8 cellular contexts compared by ENCODE assay signal in the genomic region with DNA sequence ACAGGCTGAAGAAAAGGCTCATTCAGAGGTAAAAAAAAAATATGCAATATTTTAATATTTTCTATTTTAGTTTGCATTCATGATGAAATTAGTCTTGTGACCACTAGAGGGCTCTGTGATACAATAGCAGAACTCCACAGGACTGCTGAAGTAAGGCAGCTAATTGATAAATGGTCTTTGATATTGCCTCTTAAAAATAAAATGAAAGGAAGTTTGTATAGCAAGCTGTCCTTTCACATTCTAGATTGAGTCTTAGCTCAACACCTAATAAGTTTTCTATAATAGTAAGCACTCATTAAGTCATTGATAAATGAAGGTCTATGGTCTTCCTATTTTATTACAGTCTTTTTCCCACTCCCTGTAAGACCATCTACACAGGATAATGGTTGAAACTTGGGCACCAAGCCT.
A peak's percentile ranks its signal among the peaks of the same experiment; 100 is the strongest.
DNase-seq lines count a peak whose midpoint lies in the region; ATAC-seq, FAIRE-seq and TF ChIP-seq lines count a peak whose summit lies in the region.

No MANE protein-coding gene starts in this region.

- H3K4me3 ChIP-seq in A549 (no peak overlapping the region), neuronal stem cell (ENCODE audit: low read length in 2 of 2) (no peak overlapping the region)

- no peak overlapping the region for H2BK15ac ChIP-seq in neuronal stem cell (ENCODE audit: low read length)

- H2BK5ac ChIP-seq in neuronal stem cell (ENCODE audit: low read length): no peak overlapping the region

- TF ChIP-seq CTCF in A549 (IDR thresholded peaks at IDR 0.05): peak; percentile 82
- peak; percentile 57 for TF ChIP-seq CTCF in GM12873 (IDR thresholded peaks at IDR 0.05; ENCODE audit: insufficient read depth, low read depth, low read length, missing control alignments)

- no peaks in the 10 kb centered on the region for H3K9me3 ChIP-seq in A549
- no peaks in the 10 kb centered on the region for H3K9me3 ChIP-seq in neuronal stem cell (replicated peaks in 1 of 2; ENCODE audit: control insufficient read depth in 2 of 2, insufficient read depth in 1 of 2, low read depth in 1 of 2, low read length in 2 of 2)

- no peak overlapping the region for H2AFZ ChIP-seq in neuronal stem cell (ENCODE audit: low read length)

- no peaks in the 10 kb centered on the region for H3K27me3 ChIP-seq in neuronal stem cell (ENCODE audit: control insufficient read depth in 3 of 3, insufficient read depth in 3 of 3, low read depth in 1 of 3, low read length in 3 of 3)

- H2AK5ac ChIP-seq in neuronal stem cell (ENCODE audit: low read depth, low read length): no peak overlapping the region

- H4K91ac ChIP-seq in neuronal stem cell (ENCODE audit: low read depth, low read length, poor library complexity): no peak overlapping the region

- ATAC-seq in A549 (peak in 1 of 2 experiments; percentile 68; a peak in 3 of 6 replicates), HG03159 (IDR thresholded peaks at IDR 0.05; ENCODE audit: unreplicated experiment) (peak; percentile 87)

- H3K9ac ChIP-seq in neuronal stem cell (ENCODE audit: low read depth, low read length, poor library complexity): no peak overlapping the region

- H2BK12ac ChIP-seq in neuronal stem cell (ENCODE audit: low read length): no peak overlapping the region

- TF ChIP-seq EP300 in A549 (IDR thresholded peaks at IDR 0.05): no peak

- peak; percentile 74 to 75 for TF ChIP-seq RAD21 in A549 (conservative IDR thresholded peaks at IDR 0.05 in 1 of 2, IDR thresholded peaks at IDR 0.05 in 1 of 2)

- H3K4ac ChIP-seq in neuronal stem cell (ENCODE audit: low read length): no peak overlapping the region

- no peak overlapping the region for H2BK120ac ChIP-seq in neuronal stem cell (ENCODE audit: low read depth, low read length)

- H3K79me1 ChIP-seq in neuronal stem cell (ENCODE audit: low read depth, low read length): no peaks in the 10 kb centered on the region

- H3K36me3 ChIP-seq in neuronal stem cell (replicated peaks in 1 of 2; ENCODE audit: control insufficient read depth in 2 of 2, insufficient read depth in 2 of 2, low read length in 2 of 2): no peaks in the 10 kb centered on the region

- peak in 1 of 2 experiments; percentile 51 for DNase-seq in A549 (ENCODE audit: low read depth in 1 of 2, low spot score in 1 of 2)
- DNase-seq in NCI-H526 treated with DMSO at 0.1 percent for 48 hours (lab: John Stamatoyannopoulos, UW): peak; percentile 7
- peak; percentile 66 for DNase-seq in dermis blood vessel endothelial cell
- peak; percentile 17 for DNase-seq in neuronal stem cell (ENCODE audit: low spot score)
- no peak for DNase-seq in stimulated activated CD4-positive, alpha-beta T cell treated with anti-CD3 and anti-CD28 coated beads, Interleukin-4, amount 100 ng/mL, for 1 hour
- DNase-seq in NCI-H1048 (lab: John Stamatoyannopoulos, UW): no peak

- CTCF ChIA-PET in A549 (lab: Yijun Ruan, JAX): interaction anchor here (0.9 to 1.3 kb wide), 4 partner anchors 28 to 1227 kb away, joined by 3 to 4 read pairs (median 3); no protein-coding TSS in a partner anchor

- no peak overlapping the region for H3K14ac ChIP-seq in neuronal stem cell (ENCODE audit: low read length)

- H3K27ac ChIP-seq in A549 (no peak overlapping the region), neuronal stem cell (replicated peaks; ENCODE audit: low read length) (no peak overlapping the region)

- H3K4me1 ChIP-seq in A549 (no peaks in the 10 kb centered on the region), neuronal stem cell (ENCODE audit: control insufficient read depth in 2 of 2, insufficient read depth in 1 of 2, low read depth in 1 of 2, low read length in 2 of 2) (peaks cover 0 to 9% of the 10 kb centered on the region in 2 donors)

- no peak overlapping the region for H3K23ac ChIP-seq in neuronal stem cell (ENCODE audit: low read depth, low read length, poor library complexity)

- peak; percentile 46 for FAIRE-seq in A549 (lab: Jason Lieb, UNC)

- H3K4me2 ChIP-seq in A549 (no peak overlapping the region), neuronal stem cell (ENCODE audit: insufficient read depth, low read length, poor library complexity, severe bottlenecking) (no peak overlapping the region)

- H3K18ac ChIP-seq in neuronal stem cell (ENCODE audit: low read length): no peak overlapping the region

- POLR2A ChIA-PET in A549 (lab: Yijun Ruan, JAX): no interaction called here

- H4K8ac ChIP-seq in neuronal stem cell (ENCODE audit: low read depth, low read length): no peak overlapping the region

- TF ChIP-seq POLR2A in A549 (IDR thresholded peaks at IDR 0.05; ENCODE audit: low read length): no peak

TF ChIP-seq in A549, 52 proteins besides CTCF, POLR2A, EP300 and RAD21:
- TF ChIP-seq FOXS1 (CRISPR knock-in tag; IDR thresholded peaks at IDR 0.05) (no peak), SMC3 (IDR thresholded peaks at IDR 0.05) (peak; percentile 55)

Comparison
In these comparisons a context has a peak if more than half of its experiments do, and no peak if none do; other contexts are left out.
1. DNase-seq: peak in NCI-H526 treated with DMSO at 0.1 percent for 48 hours (single experiment), dermis blood vessel endothelial cell (single experiment) and neuronal stem cell (single experiment); none in stimulated activated CD4-positive, alpha-beta T cell treated with anti-CD3 and anti-CD28 coated beads, Interleukin-4, amount 100 ng/mL, for 1 hour (single experiment) and NCI-H1048 (single experiment).